ENCODE assay signal across 8 cellular contexts in genomic region chr19:51108066-51108804, GRCh38. TPM values are rescaled to one million over a fixed set of nuclear protein-coding genes. Genes with fewer than 3 reads are reported as not detected.
A peak's percentile ranks its signal among the peaks of the same experiment; 100 is the strongest.
DNase-seq lines count a peak whose midpoint lies in the region; ATAC-seq, FAIRE-seq and TF ChIP-seq lines count a peak whose summit lies in the region.

CTU1 (minus strand) TSS chr19:51108409; CDS start chr19:51104569, 3,840 bp downstream.

- H3K36me3 ChIP-seq in ACC112 (ENCODE audit: insufficient read depth, low read length): no peaks in the 10 kb centered on the region
- H3K36me3 ChIP-seq in small intestine (ENCODE audit: control insufficient read depth in 2 of 2, insufficient read depth in 2 of 2, low read length in 2 of 2): no peaks in the 10 kb centered on the region

- H3K4me3 ChIP-seq in ACC112 (ENCODE audit: low read depth, low read length): peak within 1 kb of the TSS; percentile 89
- H3K4me3 ChIP-seq in WI38 (ENCODE audit: low read depth, low read length): peak within 1 kb of the TSS; percentile 87
- H3K4me3 ChIP-seq in cardiac fibroblast (replicated peaks in 1 of 2; ENCODE audit: low read depth in 2 of 2, low read length in 2 of 2): peak within 1 kb of the TSS; percentile 71 to 86
- H3K4me3 ChIP-seq in small intestine (ENCODE audit: low read depth in 1 of 2, low read length in 2 of 2): peak within 1 kb of the TSS; percentile 54 to 77

- H3K79me2 ChIP-seq in ACC112 (ENCODE audit: control insufficient read depth, insufficient read depth, low read length, unreplicated experiment): peaks cover 10% of the 10 kb centered on the region

- ATAC-seq in GM18870 (IDR thresholded peaks at IDR 0.05; ENCODE audit: unreplicated experiment) (peak; percentile 93), HG03135 (IDR thresholded peaks at IDR 0.05; ENCODE audit: unreplicated experiment) (peak; percentile 94)

- no peaks in the 10 kb centered on the region for H3K9me3 ChIP-seq in small intestine (ENCODE audit: control insufficient read depth, low read depth)

- DNase-seq in NCI-H2196 treated with DMSO at 0.1 percent for 48 hours (lab: John Stamatoyannopoulos, UW; ENCODE audit: unreplicated experiment) (peak; percentile 97), cardiac fibroblast (ENCODE audit: low read depth in 2 of 2) (peak; percentile 99), iPS-NIHi11 (ENCODE audit: low spot score) (peak; percentile 96), small intestine (peak; percentile 99)

- H2AFZ ChIP-seq in ACC112 (ENCODE audit: low read length, unreplicated experiment): peak within 1 kb of the TSS; percentile 37

- WGBS in small intestine, 3 donors: 0 to 1% (median 0%) methylated on average over 42 to 43 of the region's 43 CpGs

- no peak within 1 kb of the TSS for H3K27ac ChIP-seq in ACC112 (ENCODE audit: low read depth, low read length)
- H3K27ac ChIP-seq in small intestine (ENCODE audit: low read depth in 1 of 2, low read length in 1 of 2): peak within 1 kb of the TSS in 1 of 2 donors; percentile 70

- H3K27me3 ChIP-seq in ACC112 (ENCODE audit: insufficient read depth, low read length) (peaks cover 12% of the 10 kb centered on the region), small intestine (ENCODE audit: control insufficient read depth in 2 of 2, insufficient read depth in 2 of 2, low read length in 2 of 2) (no peaks in the 10 kb centered on the region)

- TF ChIP-seq CTCF in WI38 (IDR thresholded peaks at IDR 0.05; ENCODE audit: low read depth, low read length) (no peak), cardiac fibroblast (IDR thresholded peaks at IDR 0.05; ENCODE audit: low read depth, low read length) (peak; percentile 16)

- H3K4me1 ChIP-seq in ACC112 (ENCODE audit: control insufficient read depth, insufficient read depth, low read length, unreplicated experiment) (no peaks in the 10 kb centered on the region), small intestine (ENCODE audit: control insufficient read depth in 2 of 2, insufficient read depth in 1 of 2, low read depth in 1 of 2, low read length in 1 of 2) (peaks cover 0 to 2% of the 10 kb centered on the region in 2 donors)

- no peak for FAIRE-seq in small intestine (lab: Jason Lieb, UNC)

RNA-seq across cellular contexts. Expression of gene CTU1, which starts in this region (rescaled TPM):
- polyA plus RNA-seq in small intestine: 1 to 10 TPM; 1.3 to 2.7 (median 1.9) TPM
